Comparison of ENCODE assay signal across 17 cellular contexts in the genomic region with DNA sequence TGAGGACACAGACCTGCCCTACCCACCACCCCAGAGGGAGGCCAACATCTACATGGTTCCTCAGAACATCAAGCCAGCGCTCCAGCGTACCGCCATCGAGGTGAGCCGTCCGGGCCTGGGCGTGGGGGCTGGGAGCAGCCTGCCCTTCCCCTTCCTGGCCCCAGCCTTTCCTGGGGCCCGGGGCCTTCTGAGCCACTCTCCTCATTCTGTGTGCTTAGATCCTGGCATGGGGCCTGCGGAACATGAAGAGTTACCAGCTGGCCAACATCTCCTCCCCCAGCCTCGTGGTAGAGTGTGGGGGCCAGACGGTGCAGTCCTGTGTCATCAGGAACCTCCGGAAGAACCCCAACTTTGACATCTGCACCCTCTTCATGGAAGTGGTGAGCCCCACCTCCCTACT.
DNase-seq lines count a peak whose midpoint lies in the region; TF ChIP-seq lines count a peak whose summit lies in the region.
"Had no signal": no experiment of that assay in that cellular context is flagged by ENCODE, and none has a peak within 500 bp of the region (broad histone marks: within the 10 kb centered on the region; RNA-seq: fewer than 3 reads in every experiment).

No MANE protein-coding gene starts in this region.

- H3K9ac ChIP-seq in mammary epithelial cell (ENCODE audit: insufficient read depth, low read length): no peak overlapping the region

- H3K4me1 Mint-ChIP-seq in chondrocyte (ENCODE audit: low read depth): peaks cover 18% of the 10 kb centered on the region
- peaks cover 7% of the 10 kb centered on the region for H3K4me1 Mint-ChIP-seq in type B pancreatic cell (ENCODE audit: unreplicated experiment)
- H3K4me1 Mint-ChIP-seq: CD4-positive, CD25-positive, alpha-beta regulatory T cell had no signal

- no peaks in the 10 kb centered on the region for H3K9me3 ChIP-seq in breast epithelium
- H3K9me3 ChIP-seq in mammary epithelial cell (replicated peaks; ENCODE audit: insufficient read depth, low read length): no peaks in the 10 kb centered on the region
- H3K9me3 ChIP-seq in hepatocyte (ENCODE audit: low read depth): no peaks in the 10 kb centered on the region
- H3K9me3 ChIP-seq: SJCRH30, uterus had no signal

- no peaks in the 10 kb centered on the region for H3K9me2 ChIP-seq in hepatocyte (replicated peaks; ENCODE audit: insufficient read depth)

- in situ Hi-C loops in mammary epithelial cell (cut with MboI; ENCODE audit: low sequenced_read_pairs in 2 of 2): loop anchor here in 1 of 2 donors (10.0 kb wide), 1 partner anchor 184 kb away; no protein-coding TSS in a partner anchor

- H3K27me3 ChIP-seq in breast epithelium: no peaks in the 10 kb centered on the region
- no peaks in the 10 kb centered on the region for H3K27me3 ChIP-seq in mammary epithelial cell (ENCODE audit: insufficient read depth, low read length)
- peaks cover 7% of the 10 kb centered on the region for H3K27me3 ChIP-seq in hepatocyte
- H3K27me3 ChIP-seq: SJCRH30, uterus had no signal

- H3K4me3 ChIP-seq in breast epithelium (no peak overlapping the region), mammary epithelial cell (replicated peaks in 1 of 3; ENCODE audit: insufficient read depth in 1 of 3, low read depth in 2 of 3, low read length in 3 of 3) (no peak overlapping the region), hepatocyte (no peak overlapping the region)
- H3K4me3 ChIP-seq: SJCRH30, uterus had no signal

- intact Hi-C loops in breast epithelium (cut with DNase I; ENCODE audit: low total_unique reads): loop anchor here (5.0 kb wide), 1 partner anchor 1131 kb away; no protein-coding TSS in a partner anchor
- intact Hi-C loops in mammary epithelial cell (cut with micrococcal nuclease): loop anchor here (2.0 kb wide), 1 partner anchor 540 kb away; no protein-coding TSS in a partner anchor

- H3K36me3 ChIP-seq in breast epithelium (no peaks in the 10 kb centered on the region), mammary epithelial cell (ENCODE audit: insufficient read depth, low read length) (no peaks in the 10 kb centered on the region), hepatocyte (replicated peaks; ENCODE audit: insufficient read depth, low read depth) (no peaks in the 10 kb centered on the region)
- H3K36me3 ChIP-seq: SJCRH30, uterus had no signal

- H3K27ac Mint-ChIP-seq in chondrocyte (ENCODE audit: unreplicated experiment) (no peak overlapping the region), type B pancreatic cell (no peak overlapping the region)

- dilution Hi-C loops in mammary epithelial cell (cut with HindIII; ENCODE audit: low sequenced_read_pairs): no loop called here

- H3K27ac ChIP-seq in breast epithelium (no peak overlapping the region), mammary epithelial cell (ENCODE audit: insufficient read depth, low read depth, low read length) (no peak overlapping the region), hepatocyte (no peak overlapping the region)
- H3K27ac ChIP-seq: SJCRH30, uterus had no signal

- H3K79me2 ChIP-seq in mammary epithelial cell (ENCODE audit: insufficient read depth, low read length) (no peaks in the 10 kb centered on the region), hepatocyte (no peaks in the 10 kb centered on the region)

- BruUV-seq in mammary epithelial cell (replicated peaks; lab: Mats Ljungman, UMichigan): no TSS peak

- CTCF ChIA-PET in mammary epithelial cell (lab: Charles Lee; ENCODE audit: low non-redundant PET): no interaction called here

- H4K20me1 ChIP-seq in mammary epithelial cell (ENCODE audit: insufficient read depth, low read length) (no peaks in the 10 kb centered on the region), hepatocyte (ENCODE audit: insufficient read depth, poor library complexity, severe bottlenecking) (no peaks in the 10 kb centered on the region)

- no peaks in the 10 kb centered on the region for H3K27me3 Mint-ChIP-seq in chondrocyte (ENCODE audit: low read depth)
- peaks cover 12% of the 10 kb centered on the region for H3K27me3 Mint-ChIP-seq in type B pancreatic cell

- H3K9me3 Mint-ChIP-seq in chondrocyte (ENCODE audit: low read depth): no peaks in the 10 kb centered on the region
- no peaks in the 10 kb centered on the region for H3K9me3 Mint-ChIP-seq in type B pancreatic cell

- H3K36me3 Mint-ChIP-seq in chondrocyte (ENCODE audit: low read depth): peaks cover 10% of the 10 kb centered on the region
- H3K36me3 Mint-ChIP-seq in type B pancreatic cell: no peaks in the 10 kb centered on the region
- H3K36me3 Mint-ChIP-seq: CD4-positive, CD25-positive, alpha-beta regulatory T cell had no signal

- no peak overlapping the region for H3K4me3 Mint-ChIP-seq in chondrocyte (ENCODE audit: unreplicated experiment)
- H3K4me3 Mint-ChIP-seq in type B pancreatic cell: no peak overlapping the region
- H3K4me3 Mint-ChIP-seq: CD4-positive, CD25-positive, alpha-beta regulatory T cell had no signal

- H3K4me1 ChIP-seq in breast epithelium: no peaks in the 10 kb centered on the region
- H3K4me1 ChIP-seq in mammary epithelial cell (ENCODE audit: insufficient read depth, low read length): no peaks in the 10 kb centered on the region
- no peaks in the 10 kb centered on the region for H3K4me1 ChIP-seq in hepatocyte (ENCODE audit: insufficient read depth)
- H3K4me1 ChIP-seq: SJCRH30, uterus had no signal

- TF ChIP-seq CTCF in breast epithelium (IDR thresholded peaks at IDR 0.05) (no peak), mammary epithelial cell (conservative IDR thresholded peaks at IDR 0.05 in 1 of 2, IDR thresholded peaks at IDR 0.05 in 1 of 2; ENCODE audit: extremely low read depth in 1 of 2, insufficient read depth in 1 of 2, low read depth in 1 of 2, low read length in 2 of 2) (no peak), chondrocyte (IDR thresholded peaks at IDR 0.05) (no peak), type B pancreatic cell (conservative IDR thresholded peaks at IDR 0.05) (no peak), hepatocyte (IDR thresholded peaks at IDR 0.05; ENCODE audit: poor library complexity) (no peak)

- no peak for TF ChIP-seq POLR2A in breast epithelium (IDR thresholded peaks at IDR 0.05)

- DNase-seq in breast epithelium (ENCODE audit: low spot score in 2 of 2) (peak; percentile 12 to 31), mammary epithelial cell (no peak), chondrocyte (ENCODE audit: low spot score) (peak; percentile 68), mesenteric fat pad (ENCODE audit: low spot score) (peak; percentile 30), type B pancreatic cell (ENCODE audit: extremely low spot score, unreplicated experiment) (peak; percentile 60), GM19238 (ENCODE audit: insufficient read length, low spot score) (no peak), LoVo (ENCODE audit: low spot score) (no peak), hepatocyte (ENCODE audit: low spot score) (no peak)
- DNase-seq: CD4-positive, CD25-positive, alpha-beta regulatory T cell; DMS53; NCI-H1436; NCI-H2171 treated with DMSO at 0.1 percent for 48 hours; NCI-H748 treated with DMSO at 0.1 percent for 48 hours; stimulated activated CD4-positive, alpha-beta T cell treated with anti-CD3 and anti-CD28 coated beads, Interleukin-4, amount 100 ng/mL, for 24 hours; T-helper 2 cell had no signal

- 78% methylated on average over 7 of the region's 12 CpGs for WGBS in mammary epithelial cell (ENCODE audit: low coverage, missing lambda C conversion rate)
- 93% methylated on average over 12 of the region's 12 CpGs for WGBS in hepatocyte (ENCODE audit: low lambda C conversion rate, missing lambda C conversion rate)

- H3K4me2 ChIP-seq in mammary epithelial cell (ENCODE audit: insufficient read depth, low read depth, low read length) (no peak overlapping the region), hepatocyte (no peak overlapping the region)

- H2AFZ ChIP-seq in mammary epithelial cell (ENCODE audit: low read depth, low read length) (no peak overlapping the region), hepatocyte (no peak overlapping the region)

Comparison
In these comparisons a context has a peak if more than half of its experiments do, and no peak if none do; other contexts are left out.
1. DNase-seq: peak in breast epithelium (2 of 2), chondrocyte (single experiment), mesenteric fat pad (single experiment) and type B pancreatic cell (single experiment); none in mammary epithelial cell (single experiment), GM19238 (single experiment), LoVo (single experiment) and hepatocyte (single experiment).